Comparison of ENCODE assay signal across 11 cellular contexts in the genomic region with DNA sequence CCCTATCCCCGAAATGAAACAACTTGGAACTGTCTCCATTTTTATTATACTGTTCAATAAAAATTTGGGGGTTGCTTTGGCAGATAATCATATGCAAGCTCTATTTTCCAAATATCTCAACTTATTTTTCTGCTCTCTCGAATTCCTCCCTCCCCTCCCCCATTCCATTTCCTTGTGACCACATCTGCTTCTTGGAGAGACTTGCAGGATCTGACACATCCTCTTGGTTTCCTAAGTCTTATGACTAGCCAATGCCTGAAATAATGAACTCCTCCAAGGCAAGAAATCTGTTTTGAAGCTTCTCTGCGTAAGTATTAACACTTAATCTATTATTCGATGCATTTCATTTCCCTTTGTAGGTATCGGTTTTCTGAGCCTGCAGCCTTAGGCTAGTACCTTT. TPM values are rescaled to one million over a fixed set of nuclear protein-coding genes. Genes with fewer than 3 reads are reported as not detected.
DNase-seq lines count a peak whose midpoint lies in the region; ATAC-seq and TF ChIP-seq lines count a peak whose summit lies in the region.
"Had no signal": no experiment of that assay in that cellular context is flagged by ENCODE, and none has a peak within 500 bp of the region (broad histone marks: within the 10 kb centered on the region; RNA-seq: fewer than 3 reads in every experiment).

No MANE protein-coding gene starts in this region.

- DNase-seq in EL (peak; percentile 76), NB4 (ENCODE audit: low read depth) (peak; percentile 64), cardiac fibroblast (ENCODE audit: low read depth in 2 of 2) (peak; percentile 90 to 94), myocyte (ENCODE audit: low read depth) (peak; percentile 57), stomach (no peak), germinal center (ENCODE audit: low spot score) (no peak)
- DNase-seq: activated CD4-positive, alpha-beta T cell treated with anti-CD3 and anti-CD28 coated beads, Interleukin-2, amount 50 U/mL, for 4 hours; MM.1S; nucleus accumbens had no signal

- H3K27ac ChIP-seq in stomach = peak overlapping the region in 1 of 5 donors; percentile 24
- H3K27ac ChIP-seq in gastroesophageal sphincter = no peak overlapping the region

- no peaks in the 10 kb centered on the region for H3K27me3 ChIP-seq in stomach
- H3K27me3 ChIP-seq in gastroesophageal sphincter = no peaks in the 10 kb centered on the region

- H3K36me3 ChIP-seq in stomach = peaks cover 0 to 12% (median 3%) of the 10 kb centered on the region in 4 donors
- H3K36me3 ChIP-seq in gastroesophageal sphincter = peaks cover 0 to 11% of the 10 kb centered on the region in 2 donors

- TF ChIP-seq EP300 in stomach (IDR thresholded peaks at IDR 0.05) (no peak), gastroesophageal sphincter (IDR thresholded peaks at IDR 0.05) (no peak)

- intact Hi-C loops in stomach (cut with DNase I; ENCODE audit: low total_unique reads) = no loop called here

- TF ChIP-seq CTCF in NB4 (IDR thresholded peaks at IDR 0.05; ENCODE audit: low read depth, low read length) = no peak
- TF ChIP-seq CTCF in cardiac fibroblast (IDR thresholded peaks at IDR 0.05; ENCODE audit: low read depth, low read length) = no peak
- no peak for TF ChIP-seq CTCF in stomach (IDR thresholded peaks at IDR 0.05)
- no peak for TF ChIP-seq CTCF in gastroesophageal sphincter (IDR thresholded peaks at IDR 0.05)

- peaks cover 0 to 12% (median 2%) of the 10 kb centered on the region in 4 donors for H3K4me1 ChIP-seq in stomach
- peaks cover 0 to 8% (median 0%) of the 10 kb centered on the region in 3 donors for H3K4me1 ChIP-seq in gastroesophageal sphincter

- H3K9me3 ChIP-seq in stomach (peaks cover 0 to 4% (median 2%) of the 10 kb centered on the region in 4 donors), gastroesophageal sphincter (peaks cover 0 to 11% (median 0%) of the 10 kb centered on the region in 3 donors)

- TF ChIP-seq POLR2A in NB4 (IDR thresholded peaks at IDR 0.05; ENCODE audit: extremely low read depth, insufficient read length) = no peak
- TF ChIP-seq POLR2A in stomach (IDR thresholded peaks at IDR 0.05) = no peak
- no peak for TF ChIP-seq POLR2A in gastroesophageal sphincter (IDR thresholded peaks at IDR 0.05)

- H3K4me3 ChIP-seq in NB4 (ENCODE audit: low read depth, low read length) (no peak overlapping the region), cardiac fibroblast (replicated peaks in 1 of 2; ENCODE audit: low read depth in 2 of 2, low read length in 2 of 2) (no peak overlapping the region), stomach (no peak overlapping the region), gastroesophageal sphincter (no peak overlapping the region)

- WGBS in stomach, 5 donors = 54 to 63% (median 59%) methylated on average over 5 of the region's 5 CpGs
- WGBS in gastroesophageal sphincter (ENCODE audit: low coverage in 1 of 2), 2 donors = 48 to 50% methylated on average over 5 of the region's 5 CpGs

- ATAC-seq in GM18909 (IDR thresholded peaks at IDR 0.05; ENCODE audit: poor library complexity, unreplicated experiment) (no peak), gastroesophageal sphincter (no peak)

RNA-seq across cellular contexts. Expression of a gene that starts 16.1 kb away (rescaled TPM):
- total RNA-seq in myocyte = 74.2 and 101 TPM in 2 replicates
- polyA plus RNA-seq in myocyte (2012) = 44.4 TPM
- 10 to 100 TPM; 18.7 to 87.6 (median 52.5) TPM for total RNA-seq in stomach
- 10 to 100 TPM; 51.5 to 65.3 (median 57.9) TPM for polyA plus RNA-seq in stomach
- total RNA-seq in gastroesophageal sphincter = 10 to 100 TPM; 55.5 to 95.8 (median 77.0) TPM

Comparison
In these comparisons a context has a peak if more than half of its experiments do, and no peak if none do; other contexts are left out.
1. DNase-seq: peak in EL (single experiment), NB4 (single experiment), cardiac fibroblast (2 of 2) and myocyte (single experiment); none in stomach (single experiment) and germinal center (single experiment).